14 cellular contexts compared by ENCODE assay signal in genomic region chr11:93521086-93521485, GRCh38. TPM values are rescaled to one million over a fixed set of nuclear protein-coding genes. Genes with fewer than 3 reads are reported as not detected.
A peak's percentile ranks its signal among the peaks of the same experiment; 100 is the strongest.
DNase-seq lines count a peak whose midpoint lies in the region; ATAC-seq and TF ChIP-seq lines count a peak whose summit lies in the region.
"Had no signal": no experiment of that assay in that cellular context is flagged by ENCODE, and none has a peak within 500 bp of the region (broad histone marks: within the 10 kb centered on the region; RNA-seq: fewer than 3 reads in every experiment).

No MANE protein-coding gene starts in this region.

- ATAC-seq in GM18508 (IDR thresholded peaks at IDR 0.05; ENCODE audit: insufficient read depth, unreplicated experiment) (peak; percentile 27), GM21423 (IDR thresholded peaks at IDR 0.05; ENCODE audit: unreplicated experiment) (no peak), HG03442 (IDR thresholded peaks at IDR 0.05; ENCODE audit: unreplicated experiment) (no peak)

- intact Hi-C loops in OCI-LY7 (cut with micrococcal nuclease; ENCODE audit: unreplicated experiment) (loop anchor here (5.0 kb wide), 1 partner anchor 109 kb away; no protein-coding TSS in a partner anchor), posterior cingulate gyrus (cut with DNase I) (no loop called here)

- H3K4me3 ChIP-seq in OCI-LY7 (ENCODE audit: low read depth, low read length, poor library complexity, severe bottlenecking), result peak overlapping the region; percentile 32
- H3K4me3 ChIP-seq: SK-N-MC, spleen, thoracic aorta had no signal

- no peak for TF ChIP-seq CTCF in OCI-LY7 (conservative IDR thresholded peaks at IDR 0.05; ENCODE audit: low read length)
- no peak for TF ChIP-seq CTCF in glutamatergic neuron (IDR thresholded peaks at IDR 0.05; ENCODE audit: partially characterized antibody, unreplicated experiment)

- no peaks in the 10 kb centered on the region for H3K9me2 ChIP-seq in OCI-LY7 (ENCODE audit: insufficient read depth, low read length)

- no peaks in the 10 kb centered on the region for H4K20me1 ChIP-seq in OCI-LY7 (ENCODE audit: insufficient read depth, low read length)

- peak overlapping the region; percentile 64 for H3K4me2 ChIP-seq in OCI-LY7 (ENCODE audit: low read length)

- H2AFZ ChIP-seq in OCI-LY7 (ENCODE audit: low read length), result peak overlapping the region; percentile 15; the same call in 1 of the 2 replicates

- no peak overlapping the region for H3K4me3 Mint-ChIP-seq in glutamatergic neuron (ENCODE audit: unreplicated experiment)

- peak overlapping the region; percentile 30 for H3K27ac Mint-ChIP-seq in glutamatergic neuron (ENCODE audit: unreplicated experiment)

- POLR2A ChIA-PET in OCI-LY7 (lab: Charles Lee), result interaction anchor here (0.6 to 1.8 kb wide), 7 partner anchors 11 to 182 kb away, joined by 3 to 7 read pairs (median 3); no protein-coding TSS in a partner anchor

- H3K4me1 ChIP-seq in OCI-LY7 (ENCODE audit: insufficient read depth, low read length, poor library complexity, severe bottlenecking), result peaks cover 94% of the 10 kb centered on the region

- H3K9me3 ChIP-seq in OCI-LY7 (ENCODE audit: low read length), result no peaks in the 10 kb centered on the region
- H3K9me3 ChIP-seq: spleen, thoracic aorta had no signal

- peaks cover 38% of the 10 kb centered on the region for H3K4me1 Mint-ChIP-seq in glutamatergic neuron (ENCODE audit: low read depth, unreplicated experiment)

- H3K27ac ChIP-seq in OCI-LY7 (ENCODE audit: low read depth, low read length, poor library complexity, severe bottlenecking), result peak overlapping the region; percentile 65
- H3K27ac ChIP-seq: SK-N-MC, spleen, thoracic aorta had no signal

- no peaks in the 10 kb centered on the region for H3K9me3 Mint-ChIP-seq in glutamatergic neuron (ENCODE audit: unreplicated experiment)
- H3K9me3 Mint-ChIP-seq: IgD-negative memory B cell had no signal

- no TSS peak for BruUV-seq in OCI-LY7 (replicated peaks; lab: Mats Ljungman, UMichigan)

- peaks cover 24% of the 10 kb centered on the region; the same call in 1 of the 2 replicates for H3K79me2 ChIP-seq in OCI-LY7 (ENCODE audit: insufficient read depth, low read depth, low read length)

- H3K36me3 ChIP-seq in OCI-LY7 (ENCODE audit: insufficient read depth, low read length), result no peaks in the 10 kb centered on the region
- H3K36me3 ChIP-seq: thoracic aorta had no signal

- no peaks in the 10 kb centered on the region for H3K36me3 Mint-ChIP-seq in glutamatergic neuron (ENCODE audit: unreplicated experiment)
- H3K36me3 Mint-ChIP-seq: IgD-negative memory B cell had no signal

- CTCF ChIA-PET in OCI-LY7 (lab: Charles Lee; ENCODE audit: unreplicated experiment), result interaction anchor here (1.6 kb wide), 1 partner anchor 21 kb away, joined by 4 read pairs; no protein-coding TSS in a partner anchor

- DNase-seq in COLO668 (lab: John Stamatoyannopoulos, UW; ENCODE audit: unreplicated experiment), result peak; percentile 28
- DNase-seq in OCI-LY7 (ENCODE audit: low spot score), result peak; percentile 49
- DNase-seq in glutamatergic neuron, result no peak
- no peak for DNase-seq in posterior cingulate gyrus
- no peak for DNase-seq in stimulated activated naive CD4-positive, alpha-beta T cell treated with Interleukin-2 at 50 U/mL for 16 hours (lab: John Stamatoyannopoulos, UW)
- DNase-seq: activated CD4-positive, CD25-positive, alpha-beta regulatory T cell; NCI-H187; spleen had no signal

- H3K27me3 Mint-ChIP-seq in glutamatergic neuron (ENCODE audit: unreplicated experiment), result no peaks in the 10 kb centered on the region
- H3K27me3 Mint-ChIP-seq: IgD-negative memory B cell had no signal

RNA-seq across cellular contexts. Expression of gene SMCO4, which starts 22.1 kb away (rescaled TPM):
- 36.1 and 44.7 TPM in 2 replicates for total RNA-seq in OCI-LY7 (2014; rRNA removed; shearing (Covaris generic))
- total RNA-seq in OCI-LY7 (2022) (44.1 and 52.4 TPM in 2 replicates), glutamatergic neuron (ENCODE audit: unreplicated experiment) (3.0 TPM)

Comparison
In these comparisons a context has a peak if more than half of its experiments do, and no peak if none do; other contexts are left out.
1. DNase-seq: peak in COLO668 (single experiment) and OCI-LY7 (single experiment); none in glutamatergic neuron (single experiment), posterior cingulate gyrus (0 of 10) and stimulated activated naive CD4-positive, alpha-beta T cell treated with Interleukin-2 at 50 U/mL for 16 hours (single experiment).